ENCODE assay signal across 14 cellular contexts in genomic region chr9:73348485-73348884, GRCh38.
DNase-seq lines count a peak whose midpoint lies in the region; ATAC-seq and TF ChIP-seq lines count a peak whose summit lies in the region.
"Had no signal": no experiment of that assay in that cellular context is flagged by ENCODE, and none has a peak within 500 bp of the region (broad histone marks: within the 10 kb centered on the region; RNA-seq: fewer than 3 reads in every experiment).

No MANE protein-coding gene starts in this region.

- no peak overlapping the region for H2AFZ ChIP-seq in smooth muscle cell (ENCODE audit: low read depth)

- no peak overlapping the region for H3K4me3 ChIP-seq in GM12865 (ENCODE audit: low read depth, low read length)
- no peak overlapping the region for H3K4me3 ChIP-seq in epithelial cell of esophagus (ENCODE audit: low read length)
- H3K4me3 ChIP-seq in left lung, result no peak overlapping the region
- H3K4me3 ChIP-seq in smooth muscle cell, result no peak overlapping the region
- H3K4me3 ChIP-seq: testis had no signal

- H4K20me1 ChIP-seq in smooth muscle cell (ENCODE audit: low read depth), result no peaks in the 10 kb centered on the region

- intact Hi-C loops in left lung (cut with DNase I), result no loop called here

- no peaks in the 10 kb centered on the region for H3K4me1 Mint-ChIP-seq in activated CD4-positive, alpha-beta T cell treated with anti-CD3 and anti-CD28 coated beads, Interleukin-2, amount 10 ng/mL, durations not matched to agents 7 days and 5 days
- H3K4me1 Mint-ChIP-seq: B cell had no signal

- H3K4me1 ChIP-seq in left lung (no peaks in the 10 kb centered on the region), smooth muscle cell (ENCODE audit: low read depth) (no peaks in the 10 kb centered on the region)
- H3K4me1 ChIP-seq: testis had no signal

- peak; percentile 7 for DNase-seq in GM12865 (ENCODE audit: low read depth)
- peak; percentile 51 for DNase-seq in epithelial cell of esophagus (ENCODE audit: low read depth)
- peak; percentile 9 to 10 for DNase-seq in lung microvascular endothelial cell (ENCODE audit: low read depth in 2 of 2)
- DNase-seq in left lung, result no peak
- no peak for DNase-seq in smooth muscle cell (lab: John Stamatoyannopoulos, UW; ENCODE audit: unreplicated experiment)
- DNase-seq in activated CD4-positive, alpha-beta T cell treated with anti-CD3 and anti-CD28 coated beads, Interleukin-2, amount 10 ng/mL, durations not matched to agents 7 days and 5 days, result no peak
- DNase-seq: amniotic stem cell; MV-4-11; stimulated activated CD4-positive, alpha-beta T cell treated with anti-CD3 and anti-CD28 coated beads, Interleukin-4, amount 100 ng/mL, for 24 hours; stimulated activated CD8-positive, alpha-beta memory T cell treated with anti-CD3 and anti-CD28 coated beads, Interleukin-4, amount 100 ng/mL, for 48 hours; testis had no signal

- no peaks in the 10 kb centered on the region for H3K36me3 ChIP-seq in left lung
- H3K36me3 ChIP-seq in smooth muscle cell (ENCODE audit: low read depth), result no peaks in the 10 kb centered on the region

- no peak overlapping the region for H3K4me3 Mint-ChIP-seq in activated CD4-positive, alpha-beta T cell treated with anti-CD3 and anti-CD28 coated beads, Interleukin-2, amount 10 ng/mL, durations not matched to agents 7 days and 5 days
- H3K4me3 Mint-ChIP-seq: B cell had no signal

- POLR2A ChIA-PET in activated CD4-positive, alpha-beta T cell treated with anti-CD3 and anti-CD28 coated beads, Interleukin-2, amount 10 ng/mL, durations not matched to agents 7 days and 5 days (lab: Charles Lee), result no interaction called here

- ATAC-seq in left lung, result no peak
- ATAC-seq in HG03025 (IDR thresholded peaks at IDR 0.05; ENCODE audit: low FRiP score, unreplicated experiment), result no peak

- H3K27ac ChIP-seq in left lung (no peak overlapping the region), smooth muscle cell (ENCODE audit: low read depth) (no peak overlapping the region)
- H3K27ac ChIP-seq: testis had no signal

- no peaks in the 10 kb centered on the region for H3K27me3 ChIP-seq in left lung
- H3K27me3 ChIP-seq in smooth muscle cell (ENCODE audit: low read depth), result peaks cover 5% of the 10 kb centered on the region
- H3K27me3 ChIP-seq: testis had no signal

- CTCF ChIA-PET in activated CD4-positive, alpha-beta T cell treated with anti-CD3 and anti-CD28 coated beads, Interleukin-2, amount 10 ng/mL, durations not matched to agents 7 days and 5 days (lab: Charles Lee), result no interaction called here

- no peaks in the 10 kb centered on the region for H3F3A ChIP-seq in smooth muscle cell (ENCODE audit: low read depth)

- H3K27me3 Mint-ChIP-seq in activated CD4-positive, alpha-beta T cell treated with anti-CD3 and anti-CD28 coated beads, Interleukin-2, amount 10 ng/mL, durations not matched to agents 7 days and 5 days, result no peaks in the 10 kb centered on the region
- H3K27me3 Mint-ChIP-seq: B cell had no signal

- H3K9me3 ChIP-seq in left lung (no peaks in the 10 kb centered on the region), smooth muscle cell (replicated peaks; ENCODE audit: low read depth) (no peaks in the 10 kb centered on the region)
- H3K9me3 ChIP-seq: testis had no signal

- no peaks in the 10 kb centered on the region for H3K36me3 Mint-ChIP-seq in activated CD4-positive, alpha-beta T cell treated with anti-CD3 and anti-CD28 coated beads, Interleukin-2, amount 10 ng/mL, durations not matched to agents 7 days and 5 days (ENCODE audit: low read depth)

- TF ChIP-seq CTCF in GM12865 (IDR thresholded peaks at IDR 0.05; ENCODE audit: insufficient read depth, low read depth, low read length, missing control alignments), result no peak
- TF ChIP-seq CTCF in epithelial cell of esophagus (IDR thresholded peaks at IDR 0.05; ENCODE audit: insufficient read depth, low read depth, low read length, missing control alignments), result no peak
- TF ChIP-seq CTCF in left lung (IDR thresholded peaks at IDR 0.05), result no peak
- TF ChIP-seq CTCF in smooth muscle cell (IDR thresholded peaks at IDR 0.05; ENCODE audit: borderline replicate concordance, insufficient read depth, poor library complexity, severe bottlenecking), result no peak

- no peaks in the 10 kb centered on the region for H3K9me3 Mint-ChIP-seq in activated CD4-positive, alpha-beta T cell treated with anti-CD3 and anti-CD28 coated beads, Interleukin-2, amount 10 ng/mL, durations not matched to agents 7 days and 5 days

- H3K27ac Mint-ChIP-seq in activated CD4-positive, alpha-beta T cell treated with anti-CD3 and anti-CD28 coated beads, Interleukin-2, amount 10 ng/mL, durations not matched to agents 7 days and 5 days, result no peak overlapping the region
- H3K27ac Mint-ChIP-seq: B cell had no signal

- no peak overlapping the region for H3K4me2 ChIP-seq in smooth muscle cell

- no peaks in the 10 kb centered on the region for H3K79me2 ChIP-seq in smooth muscle cell (ENCODE audit: low read depth)

- H3K9ac ChIP-seq in smooth muscle cell (ENCODE audit: low read depth), result no peak overlapping the region

TF ChIP-seq in PFSK-1, 5 proteins besides CTCF, POLR2A, EP300 and RAD21:
- no peak for TF ChIP-seq SIN3A (IDR thresholded peaks at IDR 0.05; ENCODE audit: borderline replicate concordance, insufficient read depth, low read length)
- peak; percentile 64 to 87 for TF ChIP-seq REST (IDR thresholded peaks at IDR 0.05; ENCODE audit: insufficient read depth in 1 of 2, low read depth in 2 of 2, low read length in 2 of 2)

Comparison
In these comparisons a context has a peak if more than half of its experiments do, and no peak if none do; other contexts are left out.
1. DNase-seq: peak in GM12865 (single experiment), epithelial cell of esophagus (single experiment) and lung microvascular endothelial cell (2 of 2); none in left lung (0 of 2), smooth muscle cell (single experiment) and activated CD4-positive, alpha-beta T cell treated with anti-CD3 and anti-CD28 coated beads, Interleukin-2, amount 10 ng/mL, durations not matched to agents 7 days and 5 days (single experiment).